1 cellular context compared by ENCODE assay signal in genomic region chr2:131493199-131494018, GRCh38.
TF ChIP-seq lines count a peak whose summit lies in the region.

No MANE protein-coding gene starts in this region.

TF ChIP-seq in A549, 52 proteins besides CTCF, POLR2A, EP300 and RAD21 (continued from another document):
- peak; percentile 42; the same call in 1 of the 2 replicates for TF ChIP-seq PHF8 (IDR thresholded peaks at IDR 0.05; ENCODE audit: borderline replicate concordance, low read depth)
